In genomic region chr10:14616465-14616864, GRCh38 we compare ENCODE assay signal across 1 cellular context.
TF ChIP-seq lines count a peak whose summit lies in the region.

No MANE protein-coding gene starts in this region.

TF ChIP-seq in GM23338, 12 proteins besides CTCF, POLR2A, EP300 and RAD21 (continued from another document):
- TF ChIP-seq ZNF462 (CRISPR knock-in tag; IDR thresholded peaks at IDR 0.05) (no peak), NANOG (IDR thresholded peaks at IDR 0.05; ENCODE audit: borderline replicate concordance) (no peak), ZNF331 (CRISPR knock-in tag; IDR thresholded peaks at IDR 0.05; ENCODE audit: low read depth) (no peak), EZH2phosphoT487 (IDR thresholded peaks at IDR 0.05; ENCODE audit: unreplicated experiment) (no peak), POLR2AphosphoS5 (IDR thresholded peaks at IDR 0.05; ENCODE audit: low read depth) (no peak), JUNB (IDR thresholded peaks at IDR 0.05; ENCODE audit: unreplicated experiment) (no peak), EZH2 (IDR thresholded peaks at IDR 0.05; ENCODE audit: low read depth, unreplicated experiment) (no peak)
- TF ChIP-seq, protein P1, sequence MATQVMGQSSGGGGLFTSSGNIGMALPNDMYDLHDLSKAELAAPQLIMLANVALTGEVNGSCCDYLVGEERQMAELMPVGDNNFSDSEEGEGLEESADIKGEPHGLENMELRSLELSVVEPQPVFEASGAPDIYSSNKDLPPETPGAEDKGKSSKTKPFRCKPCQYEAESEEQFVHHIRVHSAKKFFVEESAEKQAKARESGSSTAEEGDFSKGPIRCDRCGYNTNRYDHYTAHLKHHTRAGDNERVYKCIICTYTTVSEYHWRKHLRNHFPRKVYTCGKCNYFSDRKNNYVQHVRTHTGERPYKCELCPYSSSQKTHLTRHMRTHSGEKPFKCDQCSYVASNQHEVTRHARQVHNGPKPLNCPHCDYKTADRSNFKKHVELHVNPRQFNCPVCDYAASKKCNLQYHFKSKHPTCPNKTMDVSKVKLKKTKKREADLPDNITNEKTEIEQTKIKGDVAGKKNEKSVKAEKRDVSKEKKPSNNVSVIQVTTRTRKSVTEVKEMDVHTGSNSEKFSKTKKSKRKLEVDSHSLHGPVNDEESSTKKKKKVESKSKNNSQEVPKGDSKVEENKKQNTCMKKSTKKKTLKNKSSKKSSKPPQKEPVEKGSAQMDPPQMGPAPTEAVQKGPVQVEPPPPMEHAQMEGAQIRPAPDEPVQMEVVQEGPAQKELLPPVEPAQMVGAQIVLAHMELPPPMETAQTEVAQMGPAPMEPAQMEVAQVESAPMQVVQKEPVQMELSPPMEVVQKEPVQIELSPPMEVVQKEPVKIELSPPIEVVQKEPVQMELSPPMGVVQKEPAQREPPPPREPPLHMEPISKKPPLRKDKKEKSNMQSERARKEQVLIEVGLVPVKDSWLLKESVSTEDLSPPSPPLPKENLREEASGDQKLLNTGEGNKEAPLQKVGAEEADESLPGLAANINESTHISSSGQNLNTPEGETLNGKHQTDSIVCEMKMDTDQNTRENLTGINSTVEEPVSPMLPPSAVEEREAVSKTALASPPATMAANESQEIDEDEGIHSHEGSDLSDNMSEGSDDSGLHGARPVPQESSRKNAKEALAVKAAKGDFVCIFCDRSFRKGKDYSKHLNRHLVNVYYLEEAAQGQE (IDR thresholded peaks at IDR 0.05; ENCODE audit: unreplicated experiment): no peak
